Comparison of ENCODE assay signal across 1 cellular context in genomic region chr10:13586676-13587355, GRCh38.
TF ChIP-seq lines count a peak whose summit lies in the region.

PRPF18 (plus strand) TSS chr10:13586965; CDS start chr10:13587087, 122 bp downstream.

TF ChIP-seq in HepG2, 621 proteins besides CTCF, POLR2A, EP300 and RAD21 (continued from another document and continues in another):
- TF ChIP-seq NFAT5 (CRISPR knock-in tag; IDR thresholded peaks at IDR 0.05) (no peak), CEBPG (CRISPR knock-in tag; IDR thresholded peaks at IDR 0.05) (no peak), KDM3A (CRISPR knock-in tag; IDR thresholded peaks at IDR 0.05; ENCODE audit: low read depth) (0 out of 2 replicates have a peak, but pooled peaks have one; percentile 66), BRD4 (CRISPR knock-in tag; IDR thresholded peaks at IDR 0.05) (no peak), ZNF280D (CRISPR knock-in tag; IDR thresholded peaks at IDR 0.05) (no peak), RXRA (CRISPR knock-in tag; IDR thresholded peaks at IDR 0.05) (peak; percentile 40), ZNF747 (CRISPR knock-in tag; IDR thresholded peaks at IDR 0.05; ENCODE audit: borderline replicate concordance) (peak; percentile 62; the same call in 1 of the 2 replicates), NFRKB (IDR thresholded peaks at IDR 0.05) (no peak), ZNF33B (CRISPR knock-in tag; IDR thresholded peaks at IDR 0.05) (no peak), CSRNP1 (CRISPR knock-in tag; IDR thresholded peaks at IDR 0.05) (peak; percentile 70; the same call in 1 of the 2 replicates), NFIC (IDR thresholded peaks at IDR 0.05; ENCODE audit: low read length) (no peak; the same call in 1 of the 2 replicates), TCF7 (IDR thresholded peaks at IDR 0.05; ENCODE audit: low read depth) (no peak), NFE2 (CRISPR knock-in tag; IDR thresholded peaks at IDR 0.05) (no peak), ZNF773 (CRISPR knock-in tag; IDR thresholded peaks at IDR 0.05; ENCODE audit: borderline replicate concordance) (no peak), AKNA (CRISPR knock-in tag; IDR thresholded peaks at IDR 0.05; ENCODE audit: borderline replicate concordance) (no peak), FOXM1 (CRISPR knock-in tag; IDR thresholded peaks at IDR 0.05) (no peak), ZNF792 (CRISPR knock-in tag; IDR thresholded peaks at IDR 0.05) (no peak; the same call in 1 of the 2 replicates), MBD4 (IDR thresholded peaks at IDR 0.05; ENCODE audit: borderline replicate concordance, low read length) (no peak), KLF15 (CRISPR knock-in tag; IDR thresholded peaks at IDR 0.05; ENCODE audit: borderline replicate concordance) (no peak), AHDC1 (CRISPR knock-in tag; IDR thresholded peaks at IDR 0.05; ENCODE audit: borderline replicate concordance) (peak; percentile 65; the same call in 1 of the 2 replicates), ZMAT3 (CRISPR knock-in tag; conservative IDR thresholded peaks at IDR 0.05) (no peak), WIZ (CRISPR knock-in tag; IDR thresholded peaks at IDR 0.05) (no peak), ZNF292 (CRISPR knock-in tag; IDR thresholded peaks at IDR 0.05; ENCODE audit: borderline replicate concordance, low read depth) (no peak), ZNF615 (CRISPR knock-in tag; IDR thresholded peaks at IDR 0.05; ENCODE audit: borderline replicate concordance) (0 out of 2 replicates have a peak, but pooled peaks have one; percentile 63), ZNF567 (CRISPR knock-in tag; IDR thresholded peaks at IDR 0.05; ENCODE audit: borderline replicate concordance) (peak; percentile 83; the same call in 1 of the 2 replicates), REST (IDR thresholded peaks at IDR 0.05; ENCODE audit: borderline replicate concordance in 1 of 2, low read depth in 1 of 2, low read length in 2 of 2) (no peak)
